ENCODE assay signal across 29 cellular contexts in genomic region chr6:161279677-161280365, GRCh38.
"Had no signal": no experiment of that assay in that cellular context is flagged by ENCODE, and none has a peak within 500 bp of the region (broad histone marks: within the 10 kb centered on the region; RNA-seq: fewer than 3 reads in every experiment).

No MANE protein-coding gene starts in this region.

- H3K27me3 ChIP-seq: ascending aorta, brain microvascular endothelial cell, foreskin keratinocyte had no signal

- H3K4me3 ChIP-seq: ascending aorta, gastrocnemius medialis had no signal

- H3K9me3 Mint-ChIP-seq: activated T-helper 1 cell treated with anti-CD3 and anti-CD28 coated beads, Interleukin-12 subunit alpha, Interleukin-12 subunit beta, Interleukin-2, Interleukin-4 antibody, amounts not matched to agents 30 ng/mL and 10 ng/mL and 1 ng/mL, durations not matched to agents 14 hours and 24 hours and 36 hours had no signal

- DNase-seq: activated CD4-positive, alpha-beta memory T cell treated with anti-CD3 and anti-CD28 coated beads for 36 hours; activated CD4-positive, alpha-beta T cell treated with anti-CD3 and anti-CD28 coated beads for 36 hours; activated CD4-positive, alpha-beta T cell treated with anti-CD3 and anti-CD28 coated beads, Interleukin-2, amount 10 ng/mL, durations not matched to agents 24 days and 14 days; activated CD4-positive, CD25-positive, alpha-beta regulatory T cell; activated CD4-positive, CD25-positive, alpha-beta regulatory T cell treated with anti-CD3 and anti-CD28 coated beads, Interleukin-2, amount 50 U/mL, for 72 hours; activated CD8-positive, alpha-beta memory T cell treated with anti-CD3 and anti-CD28 coated beads, Interleukin-2, amount 10 ng/mL, durations not matched to agents 7 days and 5 days; activated CD8-positive, alpha-beta memory T cell treated with anti-CD3 and anti-CD28 coated beads, Interleukin-2, amount 50 U/mL, for 4 hours; activated CD8-positive, alpha-beta T cell treated with anti-CD3 and anti-CD28 coated beads, Interleukin-2, amount 10 ng/mL, durations not matched to agents 7 days and 5 days; activated effector memory CD4-positive, alpha-beta T cell treated with anti-CD3 and anti-CD28 coated beads, Interleukin-2, amount 50 U/mL, for 16 hours; activated naive CD4-positive, alpha-beta T cell treated with anti-CD3 and anti-CD28 coated beads for 36 hours; activated naive CD8-positive, alpha-beta T cell treated with anti-CD3 and anti-CD28 coated beads for 36 hours; activated naive CD8-positive, alpha-beta T cell treated with anti-CD3 and anti-CD28 coated beads, Interleukin-2, amount 50 U/mL, for 24 hours; activated T-cell treated with anti-CD3 and anti-CD28 coated beads, Interleukin-2, amount 50 U/mL, for 1 hour; activated T-cell treated with anti-CD3 and anti-CD28 coated beads, Interleukin-2, amount 50 U/mL, for 48 hours; brain microvascular endothelial cell; cortex of kidney; effector CD8-positive, alpha-beta T cell; foreskin keratinocyte; gastrocnemius medialis; glutamatergic neuron; T-helper 2 cell had no signal

- H3K27ac ChIP-seq: ascending aorta, brain microvascular endothelial cell, foreskin keratinocyte, gastrocnemius medialis had no signal

- H3K36me3 ChIP-seq: ascending aorta, brain microvascular endothelial cell, gastrocnemius medialis had no signal

- H3K4me3 Mint-ChIP-seq: activated CD4-positive, alpha-beta memory T cell treated with anti-CD3 and anti-CD28 coated beads for 36 hours; activated CD4-positive, alpha-beta T cell treated with anti-CD3 and anti-CD28 coated beads for 36 hours; activated CD4-positive, alpha-beta T cell treated with anti-CD3 and anti-CD28 coated beads, Interleukin-2, amount 10 ng/mL, durations not matched to agents 24 days and 14 days; activated CD8-positive, alpha-beta memory T cell treated with anti-CD3 and anti-CD28 coated beads, Interleukin-2, amount 10 ng/mL, durations not matched to agents 7 days and 5 days; activated CD8-positive, alpha-beta T cell treated with anti-CD3 and anti-CD28 coated beads, Interleukin-2, amount 10 ng/mL, durations not matched to agents 7 days and 5 days; activated naive CD4-positive, alpha-beta T cell treated with anti-CD3 and anti-CD28 coated beads for 36 hours; activated naive CD4-positive, alpha-beta T cell treated with anti-CD3 and anti-CD28 coated beads, Interleukin-2, amount 50 U/mL, for 24 hours; activated naive CD8-positive, alpha-beta T cell treated with anti-CD3 and anti-CD28 coated beads for 36 hours; activated naive CD8-positive, alpha-beta T cell treated with anti-CD3 and anti-CD28 coated beads, Interleukin-2, amount 50 U/mL, for 24 hours; activated T-helper 1 cell treated with anti-CD3 and anti-CD28 coated beads, Interleukin-12 subunit alpha, Interleukin-12 subunit beta, Interleukin-2, Interleukin-4 antibody, amounts not matched to agents 30 ng/mL and 10 ng/mL and 1 ng/mL, durations not matched to agents 14 hours and 24 hours and 36 hours had no signal

- H3K9me3 ChIP-seq: ascending aorta, gastrocnemius medialis had no signal

- H3K36me3 Mint-ChIP-seq: activated CD4-positive, alpha-beta memory T cell treated with anti-CD3 and anti-CD28 coated beads for 36 hours had no signal

- ATAC-seq: activated CD4-positive, alpha-beta T cell treated with anti-CD3 and anti-CD28 coated beads for 36 hours; activated CD8-positive, alpha-beta memory T cell treated with anti-CD3 and anti-CD28 coated beads, Interleukin-2, amount 10 ng/mL, durations not matched to agents 7 days and 5 days; activated CD8-positive, alpha-beta T cell treated with anti-CD3 and anti-CD28 coated beads, Interleukin-2, amount 10 ng/mL, durations not matched to agents 7 days and 5 days; activated naive CD8-positive, alpha-beta T cell treated with anti-CD3 and anti-CD28 coated beads, Interleukin-2, amount 50 U/mL, for 24 hours; esophagus mucosa; foreskin keratinocyte; gastrocnemius medialis had no signal

- H3K4me1 ChIP-seq: ascending aorta, gastrocnemius medialis had no signal

- FAIRE-seq: bronchial epithelial cell, colon, endometrium had no signal

- H3K27ac Mint-ChIP-seq: activated CD4-positive, alpha-beta memory T cell treated with anti-CD3 and anti-CD28 coated beads for 36 hours; activated CD4-positive, alpha-beta T cell treated with anti-CD3 and anti-CD28 coated beads for 36 hours; activated CD4-positive, alpha-beta T cell treated with anti-CD3 and anti-CD28 coated beads, Interleukin-2, amount 10 ng/mL, durations not matched to agents 24 days and 14 days; activated CD8-positive, alpha-beta memory T cell treated with anti-CD3 and anti-CD28 coated beads, Interleukin-2, amount 10 ng/mL, durations not matched to agents 7 days and 5 days; activated CD8-positive, alpha-beta T cell treated with anti-CD3 and anti-CD28 coated beads, Interleukin-2, amount 10 ng/mL, durations not matched to agents 7 days and 5 days; activated naive CD4-positive, alpha-beta T cell treated with anti-CD3 and anti-CD28 coated beads for 36 hours; activated naive CD4-positive, alpha-beta T cell treated with anti-CD3 and anti-CD28 coated beads, Interleukin-2, amount 50 U/mL, for 24 hours; activated naive CD8-positive, alpha-beta T cell treated with anti-CD3 and anti-CD28 coated beads for 36 hours; activated naive CD8-positive, alpha-beta T cell treated with anti-CD3 and anti-CD28 coated beads, Interleukin-2, amount 50 U/mL, for 24 hours; activated T-helper 1 cell treated with anti-CD3 and anti-CD28 coated beads, Interleukin-12 subunit alpha, Interleukin-12 subunit beta, Interleukin-2, Interleukin-4 antibody, amounts not matched to agents 30 ng/mL and 10 ng/mL and 1 ng/mL, durations not matched to agents 14 hours and 24 hours and 36 hours; activated T-helper 2 cell treated with anti-CD3 and anti-CD28 coated beads, Interferon-gamma antibody, Interleukin-2, Interleukin-4, amounts not matched to agents 10 μg/mL and 5 μg/mL and 100 μg/mL, durations not matched to agents 14 hours and 24 hours and 36 hours had no signal
